8 cellular contexts compared by ENCODE assay signal in genomic region chr1:52928083-52928404, GRCh38. TPM values are rescaled to one million over a fixed set of nuclear protein-coding genes. Genes with fewer than 3 reads are reported as not detected.
DNase-seq lines count a peak whose midpoint lies in the region; ATAC-seq and TF ChIP-seq lines count a peak whose summit lies in the region.

No MANE protein-coding gene starts in this region.

- H3K27ac Mint-ChIP-seq in GM23338, result no peak overlapping the region
- H3K27ac Mint-ChIP-seq in WTC11, result no peak overlapping the region

- 0 out of 2 replicates have a peak, but pooled peaks cover 5% of the 10 kb centered on the region for H3K4me1 ChIP-seq in GM23338 (ENCODE audit: insufficient read depth)

- H3F3A ChIP-seq in GM23338 (replicated peaks; ENCODE audit: low read depth), result no peaks in the 10 kb centered on the region

- H3K27ac ChIP-seq in GM23338 (ENCODE audit: low read depth), result no peak overlapping the region

- peak overlapping the region; percentile 74 for H3K4me3 Mint-ChIP-seq in GM23338
- H3K4me3 Mint-ChIP-seq in WTC11, result peak overlapping the region; percentile 76

- H3K27me3 Mint-ChIP-seq in GM23338 (ENCODE audit: insufficient read depth, low read depth, poor library complexity) (peaks cover 44% of the 10 kb centered on the region), WTC11 (ENCODE audit: low read depth) (peaks cover 63% of the 10 kb centered on the region)

- ATAC-seq in GM23338 (peak; percentile 69), WTC11 (peak; percentile 56), left cardiac atrium (peak; percentile 9 to 57), HG03520 (IDR thresholded peaks at IDR 0.05; ENCODE audit: unreplicated experiment) (no peak)

- H3K9me3 Mint-ChIP-seq in GM23338 (peaks cover 2% of the 10 kb centered on the region; the same call in 1 of the 3 replicates), WTC11 (no peaks in the 10 kb centered on the region)

- H4K20me1 ChIP-seq in GM23338 (replicated peaks; ENCODE audit: insufficient read depth), result no peaks in the 10 kb centered on the region

- no peaks in the 10 kb centered on the region for H3K9me2 ChIP-seq in GM23338 (ENCODE audit: insufficient read depth)

- peak overlapping the region; percentile 100 for H2AFZ ChIP-seq in GM23338

- TF ChIP-seq CTCF in GM23338 (conservative IDR thresholded peaks at IDR 0.05; ENCODE audit: low read depth in 2 of 2), result no peak
- no peak for TF ChIP-seq CTCF in WTC11 (IDR thresholded peaks at IDR 0.05)

- intact Hi-C loops in left cardiac atrium (cut with DNase I), result loop anchor here in 1 of 2 donors (10.0 kb wide), 2 partner anchors 117 to 233 kb away; partner anchors contain the start of gene COA7

- POLR2A ChIA-PET in WTC11 (lab: Charles Lee), result no interaction called here

- peak overlapping the region; percentile 97 for H3K4me2 ChIP-seq in GM23338

- peaks cover 49% of the 10 kb centered on the region for H3K27me3 ChIP-seq in GM23338 (ENCODE audit: insufficient read depth)

- CTCF ChIA-PET in WTC11 (lab: Charles Lee), result interaction anchor here (1.2 to 1.5 kb wide), 3 partner anchors 23 to 85 kb away, joined by 3 to 5 read pairs (median 4); partner anchors contain the start of gene ZYG11A

- H3K36me3 Mint-ChIP-seq in GM23338 (ENCODE audit: low read depth), result no peaks in the 10 kb centered on the region; the same call in 2 of the 3 replicates
- no peaks in the 10 kb centered on the region for H3K36me3 Mint-ChIP-seq in WTC11

- DNase-seq in GM23338 (ENCODE audit: low spot score) (peak; percentile 39), WTC11 (ENCODE audit: low spot score) (no peak), left cardiac atrium (no peak), skeletal muscle cell (ENCODE audit: low read depth) (no peak), GM19240 (ENCODE audit: insufficient read length, low spot score) (no peak), NCI-H2029 treated with DMSO at 0.1 percent for 48 hours (lab: John Stamatoyannopoulos, UW) (no peak)
- DNase-seq in activated effector memory CD4-positive, alpha-beta T cell treated with anti-CD3 and anti-CD28 coated beads, Interleukin-2, amount 50 U/mL, for 16 hours, result no peak

- H3K36me3 ChIP-seq in GM23338 (ENCODE audit: insufficient read depth), result no peaks in the 10 kb centered on the region

- H3K4me1 Mint-ChIP-seq in GM23338 (peaks cover 6% of the 10 kb centered on the region), WTC11 (peaks cover 9% of the 10 kb centered on the region)

- H3K4me3 ChIP-seq in GM23338, result peak overlapping the region; percentile 84
- peak overlapping the region; percentile 65 for H3K4me3 ChIP-seq in skeletal muscle cell (ENCODE audit: low read depth, low read length)

- no peaks in the 10 kb centered on the region for H3K79me2 ChIP-seq in GM23338 (replicated peaks; ENCODE audit: insufficient read depth)

TF ChIP-seq in GM23338, 12 proteins besides CTCF, POLR2A, EP300 and RAD21 (continues in another document):
- TF ChIP-seq STAT1 (IDR thresholded peaks at IDR 0.05; ENCODE audit: unreplicated experiment) (no peak), JUNB (IDR thresholded peaks at IDR 0.05; ENCODE audit: unreplicated experiment) (no peak)

TF ChIP-seq in WTC11, 78 proteins besides CTCF, POLR2A, EP300 and RAD21:
- TF ChIP-seq NR2C2 (CRISPR knock-in tag; IDR thresholded peaks at IDR 0.05) (no peak), HMGA2 (CRISPR knock-in tag; IDR thresholded peaks at IDR 0.05) (no peak), SOX15 (CRISPR knock-in tag; IDR thresholded peaks at IDR 0.05) (no peak), MYBL2 (CRISPR knock-in tag; IDR thresholded peaks at IDR 0.05) (no peak), IRF2 (CRISPR knock-in tag; IDR thresholded peaks at IDR 0.05; ENCODE audit: borderline replicate concordance, low read depth) (no peak), JAZF1 (CRISPR knock-in tag; IDR thresholded peaks at IDR 0.05) (no peak), ARID4B (CRISPR knock-in tag; IDR thresholded peaks at IDR 0.05; ENCODE audit: borderline replicate concordance) (no peak)

RNA-seq across cellular contexts. Expression of gene SCP2, which starts 1.0 kb away (rescaled TPM):
- total RNA-seq in GM23338 (2014; rRNA removed; shearing (Covaris generic)), result 59.8 and 66.3 TPM in 2 replicates
- polyA plus RNA-seq in GM23338 (2016; fragmentation: Nextera tagmentation; extraction: Ambion mirVana), result 95.3 and 116 TPM in 2 replicates
- 56.4 to 60.4 TPM (median 56.8 TPM) in 3 replicates for total RNA-seq in WTC11 (2021)
- 100 to 1,000 TPM; 126 to 148 TPM for total RNA-seq in left cardiac atrium

RNA-seq across cellular contexts. Expression of gene ECHDC2, which starts 6.5 kb away (rescaled TPM):
- total RNA-seq in GM23338 (2014; rRNA removed; shearing (Covaris generic)), result 16.7 and 17.8 TPM in 2 replicates
- polyA plus RNA-seq in GM23338 (2016; fragmentation: Nextera tagmentation; extraction: Ambion mirVana), result 17.0 and 20.6 TPM in 2 replicates
- total RNA-seq in WTC11 (2021), result 27.8 to 41.0 TPM (median 34.7 TPM) in 3 replicates
- 100 to 1,000 TPM in 1 of 2 donors, 10 to 100 TPM in 1; 82.5 to 101 TPM for total RNA-seq in left cardiac atrium
